Comparison of ENCODE assay signal across 8 cellular contexts in genomic region chr1:108897865-108898720, GRCh38. TPM values are rescaled to one million over a fixed set of nuclear protein-coding genes. Genes with fewer than 3 reads are reported as not detected.
A peak's percentile ranks its signal among the peaks of the same experiment; 100 is the strongest.
DNase-seq lines count a peak whose midpoint lies in the region; ATAC-seq, FAIRE-seq and TF ChIP-seq lines count a peak whose summit lies in the region.

No MANE protein-coding gene starts in this region.

- H3K27ac ChIP-seq in colonic mucosa (no peak overlapping the region), lower lobe of right lung (no peak overlapping the region)

- peaks cover 13% of the 10 kb centered on the region for H3K36me3 Mint-ChIP-seq in activated T-helper 2 cell treated with anti-CD3 and anti-CD28 coated beads, Interferon-gamma antibody, Interleukin-2, Interleukin-4, amounts not matched to agents 10 μg/mL and 5 μg/mL and 100 μg/mL, durations not matched to agents 14 hours and 24 hours and 36 hours (ENCODE audit: low read depth)

- no peak overlapping the region for H3K27ac Mint-ChIP-seq in activated T-helper 2 cell treated with anti-CD3 and anti-CD28 coated beads, Interferon-gamma antibody, Interleukin-2, Interleukin-4, amounts not matched to agents 10 μg/mL and 5 μg/mL and 100 μg/mL, durations not matched to agents 14 hours and 24 hours and 36 hours

- FAIRE-seq in urothelium cell line (lab: Jason Lieb, UNC) = no peak

- H3K4me3 ChIP-seq in BJ (ENCODE audit: low read depth, low read length) (no peak overlapping the region), colonic mucosa (no peak overlapping the region), lower lobe of right lung (no peak overlapping the region)

- H3K9me3 ChIP-seq in colonic mucosa = no peaks in the 10 kb centered on the region
- no peaks in the 10 kb centered on the region for H3K9me3 ChIP-seq in lower lobe of right lung

- H3K27me3 ChIP-seq in BJ (ENCODE audit: control insufficient read depth, insufficient read depth, low read length) (no peaks in the 10 kb centered on the region), colonic mucosa (no peaks in the 10 kb centered on the region), lower lobe of right lung (ENCODE audit: low read depth) (no peaks in the 10 kb centered on the region)

- intact Hi-C loops in colonic mucosa (cut with DNase I) (loop anchor here (5.0 kb wide), 1 partner anchor 71 kb away; no protein-coding TSS in a partner anchor), lower lobe of right lung (cut with DNase I) (loop anchor here (5.0 kb wide), 1 partner anchor 66 kb away; no protein-coding TSS in a partner anchor)
- intact Hi-C loops in activated T-helper 2 cell treated with anti-CD3 and anti-CD28 coated beads, Interferon-gamma antibody, Interleukin-2, Interleukin-4, amounts not matched to agents 10 μg/mL and 5 μg/mL and 100 μg/mL, durations not matched to agents 14 hours and 24 hours and 36 hours (cut with micrococcal nuclease) = loop anchor here (1.0 kb wide), 2 partner anchors 70 to 206 kb away; partner anchors contain the start of gene PRPF38B

- CTCF ChIA-PET in BJ (lab: Yijun Ruan, JAX) = interaction anchor here (0.7 to 6.9 kb wide), 22 partner anchors 9 to 253 kb away, joined by 3 to 147 read pairs (median 4); partner anchors contain the start of gene PRPF38B

- in situ Hi-C loops in GM13977 (cut with MboI; ENCODE audit: low pct_unique_long_range_greater_than_20kb, low sequenced_read_pairs, unreplicated experiment) = no loop called here

- POLR2A ChIA-PET in BJ (lab: Charles Lee) = no interaction called here

- DNase-seq in BJ (ENCODE audit: low read depth) (no peak), GM13977 (ENCODE audit: low spot score) (peak; percentile 52), RPMI8226 (peak; percentile 52), colonic mucosa (peak; percentile 33), lower lobe of right lung (no peak), urothelium cell line (ENCODE audit: low spot score) (peak; percentile 48)
- DNase-seq in activated T-helper 2 cell treated with anti-CD3 and anti-CD28 coated beads, Interferon-gamma antibody, Interleukin-2, Interleukin-4, amounts not matched to agents 10 μg/mL and 5 μg/mL and 100 μg/mL, durations not matched to agents 14 hours and 24 hours and 36 hours (ENCODE audit: low spot score) = no peak

- H3K27me3 Mint-ChIP-seq in activated T-helper 2 cell treated with anti-CD3 and anti-CD28 coated beads, Interferon-gamma antibody, Interleukin-2, Interleukin-4, amounts not matched to agents 10 μg/mL and 5 μg/mL and 100 μg/mL, durations not matched to agents 14 hours and 24 hours and 36 hours (ENCODE audit: low read depth) = no peaks in the 10 kb centered on the region

- H3K4me1 Mint-ChIP-seq in activated T-helper 2 cell treated with anti-CD3 and anti-CD28 coated beads, Interferon-gamma antibody, Interleukin-2, Interleukin-4, amounts not matched to agents 10 μg/mL and 5 μg/mL and 100 μg/mL, durations not matched to agents 14 hours and 24 hours and 36 hours (ENCODE audit: low read depth) = no peaks in the 10 kb centered on the region

- ATAC-seq in lower lobe of right lung = peak; percentile 66 to 76

- no peak overlapping the region for H3K9ac ChIP-seq in colonic mucosa (ENCODE audit: low read depth in 2 of 2, low read length in 2 of 2)

- no peaks in the 10 kb centered on the region for H3K4me1 ChIP-seq in colonic mucosa
- H3K4me1 ChIP-seq in lower lobe of right lung = peaks cover 5% of the 10 kb centered on the region

- no peak overlapping the region for H3K4me3 Mint-ChIP-seq in activated T-helper 2 cell treated with anti-CD3 and anti-CD28 coated beads, Interferon-gamma antibody, Interleukin-2, Interleukin-4, amounts not matched to agents 10 μg/mL and 5 μg/mL and 100 μg/mL, durations not matched to agents 14 hours and 24 hours and 36 hours (ENCODE audit: low read depth)

- TF ChIP-seq CTCF in BJ (IDR thresholded peaks at IDR 0.05; ENCODE audit: insufficient read depth, low read depth, low read length) (peak; percentile 63), GM13977 (IDR thresholded peaks at IDR 0.05; ENCODE audit: extremely low read depth, insufficient read depth, missing control alignments) (peak; percentile 71), LNCAP (IDR thresholded peaks at IDR 0.05) (peak; percentile 72), colonic mucosa (IDR thresholded peaks at IDR 0.05) (peak; percentile 64), lower lobe of right lung (IDR thresholded peaks at IDR 0.05) (peak; percentile 74)

- H3K9me3 Mint-ChIP-seq in activated T-helper 2 cell treated with anti-CD3 and anti-CD28 coated beads, Interferon-gamma antibody, Interleukin-2, Interleukin-4, amounts not matched to agents 10 μg/mL and 5 μg/mL and 100 μg/mL, durations not matched to agents 14 hours and 24 hours and 36 hours = no peaks in the 10 kb centered on the region

- no peaks in the 10 kb centered on the region for H3K36me3 ChIP-seq in BJ (ENCODE audit: control insufficient read depth, insufficient read depth, low read length)
- peaks cover 7% of the 10 kb centered on the region for H3K36me3 ChIP-seq in colonic mucosa
- no peaks in the 10 kb centered on the region for H3K36me3 ChIP-seq in lower lobe of right lung

RNA-seq across cellular contexts. Expression of gene GPSM2, which starts 21.3 kb away (rescaled TPM):
- 8.1 and 17.2 TPM in 2 replicates for polyA plus RNA-seq in BJ (2011; rRNA removed)
- 6.3 and 8.1 TPM in 2 replicates for polyA minus RNA-seq in BJ (2011; rRNA and poly(A)+ RNA removed)
- total RNA-seq in colonic mucosa = 10 to 100 TPM; 32.5 to 62.6 TPM
- total RNA-seq in lower lobe of right lung = 16.5 TPM
- 14.2 and 15.4 TPM in 2 replicates for total RNA-seq in activated T-helper 2 cell treated with anti-CD3 and anti-CD28 coated beads, Interferon-gamma antibody, Interleukin-2, Interleukin-4, amounts not matched to agents 10 μg/mL and 5 μg/mL and 100 μg/mL, durations not matched to agents 14 hours and 24 hours and 36 hours

RNA-seq across cellular contexts. Expression of gene AKNAD1, which starts 41.2 kb away (rescaled TPM):
- 0.25 and 0.32 TPM in 2 replicates for polyA plus RNA-seq in BJ (2011; rRNA removed)
- polyA minus RNA-seq in BJ (2011; rRNA and poly(A)+ RNA removed) = not detected in 2 replicates
- total RNA-seq in colonic mucosa (not detected), lower lobe of right lung (1.3 TPM)
- total RNA-seq in activated T-helper 2 cell treated with anti-CD3 and anti-CD28 coated beads, Interferon-gamma antibody, Interleukin-2, Interleukin-4, amounts not matched to agents 10 μg/mL and 5 μg/mL and 100 μg/mL, durations not matched to agents 14 hours and 24 hours and 36 hours = not detected in 2 replicates

Comparison
In these comparisons a context has a peak if more than half of its experiments do, and no peak if none do; other contexts are left out.
1. DNase-seq: peak in GM13977 (single experiment), RPMI8226 (single experiment), colonic mucosa (single experiment) and urothelium cell line (single experiment); none in BJ (single experiment), lower lobe of right lung (single experiment) and activated T-helper 2 cell treated with anti-CD3 and anti-CD28 coated beads, Interferon-gamma antibody, Interleukin-2, Interleukin-4, amounts not matched to agents 10 μg/mL and 5 μg/mL and 100 μg/mL, durations not matched to agents 14 hours and 24 hours and 36 hours (single experiment).
2. Peak in every context shown above with its lines, with median percentiles within 50 percentile points of each other: CTCF ChIP-seq.